In the genomic region with DNA sequence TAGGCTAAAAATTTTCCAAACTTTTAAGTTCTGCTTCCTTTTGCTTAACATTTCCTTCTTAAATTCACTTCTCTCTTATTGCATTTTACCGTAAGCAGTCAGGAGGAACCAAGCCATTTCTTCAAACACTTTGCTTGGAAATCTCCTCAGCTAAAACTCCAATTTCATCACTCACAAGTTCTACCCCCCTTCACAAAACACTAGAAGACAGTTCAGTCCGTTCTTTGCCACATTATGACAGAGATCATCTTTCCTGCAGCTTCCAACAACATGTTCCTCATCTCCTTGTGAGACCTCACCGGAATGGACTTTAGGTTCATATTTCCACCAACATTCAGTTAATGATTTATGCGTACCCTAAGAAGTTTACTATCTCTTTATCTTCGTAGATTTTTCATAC, we compare ENCODE assay signal across 22 cellular contexts.
"Had no signal": no experiment of that assay in that cellular context is flagged by ENCODE, and none has a peak within 500 bp of the region (broad histone marks: within the 10 kb centered on the region; RNA-seq: fewer than 3 reads in every experiment).

No MANE protein-coding gene starts in this region.

- DNase-seq: IMR-90, Karpas-422, KG1, MG63, NCI-H1092, NCI-H1105 treated with DMSO at 0.1 percent for 48 hours, NCI-H1417 treated with DMSO at 0.1 percent for 48 hours, NCI-H187, NCI-H2029, NCI-H2081 treated with DMSO at 0.1 percent for 48 hours, NCI-H2171, NCI-H226, NCI-H446, NCI-H510A, NCI-H524 treated with DMSO at 0.1 percent for 48 hours, NCI-H69, NCI-H774, RPMI8226, SHP77 treated with DMSO at 0.1 percent for 48 hours, SJCRH30 had no signal

- H3K4me3 ChIP-seq: MG63, SJCRH30 had no signal

- H3K27me3 ChIP-seq: MG63, SJCRH30 had no signal

- H3K27ac ChIP-seq: SJCRH30 had no signal

- H3K9me3 ChIP-seq: MG63, SJCRH30 had no signal

- ATAC-seq: HepG2, SK-N-SH treated with all-trans-retinoic acid at 6 μM for 48 hours had no signal

- H3K36me3 ChIP-seq: MG63, SJCRH30 had no signal
